In genomic region chr9:131727184-131727785, GRCh38 we compare ENCODE assay signal across 8 cellular contexts. TPM values are rescaled to one million over a fixed set of nuclear protein-coding genes. Genes with fewer than 3 reads are reported as not detected.
DNase-seq lines count a peak whose midpoint lies in the region; ATAC-seq, FAIRE-seq and TF ChIP-seq lines count a peak whose summit lies in the region.

No MANE protein-coding gene starts in this region.

- H3K27ac Mint-ChIP-seq in T-helper 17 cell, result peak overlapping the region; percentile 100

- no peaks in the 10 kb centered on the region for H3K27me3 ChIP-seq in foreskin keratinocyte
- no peaks in the 10 kb centered on the region for H3K27me3 ChIP-seq in spleen (replicated peaks in 1 of 7)

- WGBS in spleen, 5 donors, result 64 to 75% (median 66%) methylated on average over 7 of the region's 7 CpGs

- peak; percentile 15 for DNase-seq in H54 (ENCODE audit: insufficient read length, low spot score)
- DNase-seq in T-helper 17 cell, result no peak
- peak; percentile 80 to 88 for DNase-seq in foreskin keratinocyte
- DNase-seq in spleen, result peak; percentile 41
- no peak for DNase-seq in SIG-M5 treated with dmso at 0.1 percent for 504 hours (lab: John Stamatoyannopoulos, UW; ENCODE audit: unreplicated experiment)
- DNase-seq in NOMO-1 (lab: John Stamatoyannopoulos, UW; ENCODE audit: unreplicated experiment in 2 of 2), result no peak

- ATAC-seq in T-helper 17 cell (no peak), foreskin keratinocyte (peak; percentile 73), GM18511 (IDR thresholded peaks at IDR 0.05; ENCODE audit: unreplicated experiment) (no peak), HG03469 (IDR thresholded peaks at IDR 0.05; ENCODE audit: unreplicated experiment) (no peak)

- no peaks in the 10 kb centered on the region for H3K9me3 ChIP-seq in T-helper 17 cell (ENCODE audit: control insufficient read depth, low read length, poor library complexity, severe bottlenecking)
- H3K9me3 ChIP-seq in spleen, result no peaks in the 10 kb centered on the region

- H3K27me3 Mint-ChIP-seq in T-helper 17 cell, result no peaks in the 10 kb centered on the region

- FAIRE-seq in H54 (lab: Jason Lieb, UNC), result no peak

- peak overlapping the region; percentile 85 for H3K4me3 Mint-ChIP-seq in T-helper 17 cell

- H3K27ac ChIP-seq in foreskin keratinocyte (peak overlapping the region; percentile 47), spleen (peak overlapping the region; percentile 69 to 98 (median 89))

- H3K4me3 ChIP-seq in spleen, result peak overlapping the region in 2 of 8 donors; percentile 18 to 49

- TF ChIP-seq POLR2A in H54 (IDR thresholded peaks at IDR 0.05; ENCODE audit: low read depth, low read length) (no peak), spleen (IDR thresholded peaks at IDR 0.05) (no peak)

- H3K36me3 ChIP-seq in spleen, result peaks cover 0 to 4% (median 0%) of the 10 kb centered on the region in 6 donors

- no peaks in the 10 kb centered on the region for H3K36me3 Mint-ChIP-seq in T-helper 17 cell (ENCODE audit: low read depth)

- TF ChIP-seq CTCF in foreskin keratinocyte (conservative IDR thresholded peaks at IDR 0.05) (no peak), spleen (IDR thresholded peaks at IDR 0.05 in 8 of 11, conservative IDR thresholded peaks at IDR 0.05 in 3 of 11) (no peak)

- H3K4me1 Mint-ChIP-seq in T-helper 17 cell, result peaks cover 66% of the 10 kb centered on the region

- H3K4me1 ChIP-seq in foreskin keratinocyte (peaks cover 45% of the 10 kb centered on the region), spleen (peaks cover 58 to 100% (median 93%) of the 10 kb centered on the region in 6 donors)

- intact Hi-C loops in spleen (cut with DNase I; ENCODE audit: low total_unique reads), result no loop called here

RNA-seq across cellular contexts. Expression of gene RAPGEF1, which starts 12.6 kb away (rescaled TPM):
- 100 to 1,000 TPM; 176 to 209 TPM for total RNA-seq in T-helper 17 cell
- total RNA-seq in foreskin keratinocyte, result 31.1 and 34.8 TPM in 2 replicates
- polyA plus RNA-seq in foreskin keratinocyte, result 10.7 and 12.9 TPM in 2 replicates
- 100 to 1,000 TPM in 6 of 7 donors, 10 to 100 TPM in 1; 88.1 to 137 (median 118) TPM for total RNA-seq in spleen
- 10 to 100 TPM; 16.9 to 47.8 (median 19.9) TPM for polyA plus RNA-seq in spleen

Comparison
In these comparisons a context has a peak if more than half of its experiments do, and no peak if none do; other contexts are left out.
1. DNase-seq: peak in H54 (single experiment), foreskin keratinocyte (2 of 2) and spleen (single experiment); none in T-helper 17 cell (0 of 3), SIG-M5 treated with dmso at 0.1 percent for 504 hours (single experiment) and NOMO-1 (0 of 2).